8 cellular contexts compared by ENCODE assay signal in the genomic region with DNA sequence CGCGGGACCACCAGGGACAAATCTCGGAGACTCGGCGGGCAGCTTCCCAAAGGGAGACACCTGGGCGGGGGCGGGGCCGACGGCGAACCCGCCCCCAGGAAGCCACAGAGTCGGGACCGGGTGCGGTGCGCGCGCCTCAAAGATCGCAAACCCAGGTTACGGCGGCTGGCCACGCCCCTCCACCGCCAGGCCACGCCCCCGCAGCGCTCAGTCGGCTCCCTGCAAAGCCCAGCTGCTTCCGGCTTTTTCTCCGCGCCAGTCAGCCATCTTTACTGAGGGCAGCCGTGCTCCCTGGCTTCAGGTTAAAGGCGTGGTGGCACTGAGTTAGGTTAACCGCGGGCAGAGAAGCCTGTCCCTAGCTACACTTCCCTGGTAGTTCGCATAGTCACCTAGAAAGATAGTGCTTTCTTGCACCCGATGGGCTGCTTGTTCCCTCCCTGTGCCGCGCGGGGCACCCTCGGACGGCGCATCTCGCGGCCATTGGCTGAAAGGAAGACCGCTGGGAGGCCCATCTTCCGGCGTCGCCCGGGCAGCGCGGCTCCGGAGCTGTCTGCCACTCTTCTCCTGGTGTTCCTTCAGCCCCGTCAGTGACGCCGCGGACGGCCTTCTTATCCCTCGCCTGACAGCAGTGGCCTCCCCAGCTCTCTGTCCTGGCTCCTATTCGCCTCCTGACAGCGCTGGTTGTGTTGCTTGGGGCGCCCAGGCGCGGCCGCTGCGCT. TPM values are rescaled to one million over a fixed set of nuclear protein-coding genes. Genes with fewer than 3 reads are reported as not detected.
DNase-seq lines count a peak whose midpoint lies in the region; ATAC-seq and TF ChIP-seq lines count a peak whose summit lies in the region.

A gene with protein sequence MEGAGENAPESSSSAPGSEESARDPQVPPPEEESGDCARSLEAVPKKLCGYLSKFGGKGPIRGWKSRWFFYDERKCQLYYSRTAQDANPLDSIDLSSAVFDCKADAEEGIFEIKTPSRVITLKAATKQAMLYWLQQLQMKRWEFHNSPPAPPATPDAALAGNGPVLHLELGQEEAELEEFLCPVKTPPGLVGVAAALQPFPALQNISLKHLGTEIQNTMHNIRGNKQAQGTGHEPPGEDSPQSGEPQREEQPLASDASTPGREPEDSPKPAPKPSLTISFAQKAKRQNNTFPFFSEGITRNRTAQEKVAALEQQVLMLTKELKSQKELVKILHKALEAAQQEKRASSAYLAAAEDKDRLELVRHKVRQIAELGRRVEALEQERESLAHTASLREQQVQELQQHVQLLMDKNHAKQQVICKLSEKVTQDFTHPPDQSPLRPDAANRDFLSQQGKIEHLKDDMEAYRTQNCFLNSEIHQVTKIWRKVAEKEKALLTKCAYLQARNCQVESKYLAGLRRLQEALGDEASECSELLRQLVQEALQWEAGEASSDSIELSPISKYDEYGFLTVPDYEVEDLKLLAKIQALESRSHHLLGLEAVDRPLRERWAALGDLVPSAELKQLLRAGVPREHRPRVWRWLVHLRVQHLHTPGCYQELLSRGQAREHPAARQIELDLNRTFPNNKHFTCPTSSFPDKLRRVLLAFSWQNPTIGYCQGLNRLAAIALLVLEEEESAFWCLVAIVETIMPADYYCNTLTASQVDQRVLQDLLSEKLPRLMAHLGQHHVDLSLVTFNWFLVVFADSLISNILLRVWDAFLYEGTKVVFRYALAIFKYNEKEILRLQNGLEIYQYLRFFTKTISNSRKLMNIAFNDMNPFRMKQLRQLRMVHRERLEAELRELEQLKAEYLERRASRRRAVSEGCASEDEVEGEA (minus strand): TSS at position 72 of the 719 bp plus-strand sequence. CDS start 108 bp downstream, outside the sequence.

- no CpG with 5 or more reads among the region's 64 CpGs for WGBS in iPS DF 6.9 (ENCODE audit: insufficient coverage, insufficient read length)

- peak; percentile 93 for DNase-seq in NCI-H2107 treated with DMSO at 0.1 percent for 48 hours (lab: John Stamatoyannopoulos, UW; ENCODE audit: unreplicated experiment)
- DNase-seq in UCSD-AML1 (lab: John Stamatoyannopoulos, UW; ENCODE audit: unreplicated experiment): peak; percentile 97
- DNase-seq in brain microvascular endothelial cell: peak; percentile 93
- peak; percentile 79 for DNase-seq in iPS DF 6.9 (ENCODE audit: low read depth, low spot score)
- peak; percentile 91 to 93 for DNase-seq in gastrocnemius medialis

- H3K27ac ChIP-seq in ACC112 (ENCODE audit: low read depth, low read length) (peak within 1 kb of the TSS; percentile 90), brain microvascular endothelial cell (peak within 1 kb of the TSS; percentile 91), iPS DF 6.9 (ENCODE audit: low read length) (no peak within 1 kb of the TSS), gastrocnemius medialis (peak within 1 kb of the TSS; percentile 90 to 100 (median 93))

- peaks cover 38% of the 10 kb centered on the region for H3K79me2 ChIP-seq in ACC112 (ENCODE audit: control insufficient read depth, insufficient read depth, low read length, unreplicated experiment)

- ATAC-seq in GM18861 (IDR thresholded peaks at IDR 0.05; ENCODE audit: unreplicated experiment) (peak; percentile 77), HG03095 (IDR thresholded peaks at IDR 0.05; ENCODE audit: unreplicated experiment) (peak; percentile 90), gastrocnemius medialis (peak; percentile 95)

- TF ChIP-seq POLR2A in gastrocnemius medialis (IDR thresholded peaks at IDR 0.05): peak; percentile 41 to 45

- peak within 1 kb of the TSS; percentile 90 for H2AFZ ChIP-seq in ACC112 (ENCODE audit: low read length, unreplicated experiment)

- H3K36me3 ChIP-seq in ACC112 (ENCODE audit: insufficient read depth, low read length) (peaks cover under 1% of the 10 kb centered on the region; the same call in 1 of the 2 replicates), brain microvascular endothelial cell (replicated peaks) (no peaks in the 10 kb centered on the region), iPS DF 6.9 (ENCODE audit: control insufficient read depth, insufficient read depth, low read length) (no peaks in the 10 kb centered on the region), gastrocnemius medialis (no peaks in the 10 kb centered on the region)

- TF ChIP-seq CTCF in brain microvascular endothelial cell (IDR thresholded peaks at IDR 0.05; ENCODE audit: low read depth, low read length, missing control alignments) (peak; percentile 41), gastrocnemius medialis (IDR thresholded peaks at IDR 0.05 in 4 of 5, conservative IDR thresholded peaks at IDR 0.05 in 1 of 5) (peak in 2 of 5 experiments; percentile 25 to 30)

- in situ Hi-C loops in brain microvascular endothelial cell (cut with HindIII; ENCODE audit: low pct_ligation_motif_present, low sequenced_read_pairs) (no loop called here), gastrocnemius medialis (cut with MboI; ENCODE audit: low sequenced_read_pairs in 4 of 4) (loop anchor here (10.0 to 25.0 kb wide), 4 partner anchors 193 to 551 kb away; a partner anchor contains a TSS)

- H3K27me3 ChIP-seq in ACC112 (ENCODE audit: insufficient read depth, low read length) (no peaks in the 10 kb centered on the region), brain microvascular endothelial cell (replicated peaks) (no peaks in the 10 kb centered on the region), iPS DF 6.9 (ENCODE audit: control insufficient read depth, insufficient read depth, low read length) (no peaks in the 10 kb centered on the region), gastrocnemius medialis (no peaks in the 10 kb centered on the region)

- peak within 1 kb of the TSS; percentile 93 for H3K4me3 ChIP-seq in ACC112 (ENCODE audit: low read depth, low read length)
- peak within 1 kb of the TSS; percentile 90 for H3K4me3 ChIP-seq in brain microvascular endothelial cell (ENCODE audit: low read depth, low read length)
- H3K4me3 ChIP-seq in iPS DF 6.9 (ENCODE audit: low read length): peak within 1 kb of the TSS; percentile 77
- H3K4me3 ChIP-seq in gastrocnemius medialis: peak within 1 kb of the TSS; percentile 76 to 100 (median 78)

- intact Hi-C loops in gastrocnemius medialis (cut with DNase I; ENCODE audit: low total_unique reads): loop anchor here (1.0 to 5.0 kb wide), 6 partner anchors 63 to 623 kb away; a partner anchor contains a TSS

- H3K4me1 ChIP-seq in ACC112 (ENCODE audit: control insufficient read depth, insufficient read depth, low read length, unreplicated experiment): peaks cover 33% of the 10 kb centered on the region
- peaks cover 3% of the 10 kb centered on the region for H3K4me1 ChIP-seq in iPS DF 6.9 (ENCODE audit: control insufficient read depth, insufficient read depth, low read length)
- peaks cover 11 to 20% of the 10 kb centered on the region in 2 donors for H3K4me1 ChIP-seq in gastrocnemius medialis

- no peaks in the 10 kb centered on the region for H3K9me3 ChIP-seq in iPS DF 6.9 (ENCODE audit: control insufficient read depth, insufficient read depth, low read length)
- no peaks in the 10 kb centered on the region for H3K9me3 ChIP-seq in gastrocnemius medialis

RNA-seq across cellular contexts. Expression of the gene that starts here (rescaled TPM):
- total RNA-seq in gastrocnemius medialis: 1 to 10 TPM in 2 of 4 donors, under 1 TPM in 2; 0.66 to 2.9 (median 1.6) TPM
